28 cellular contexts compared by ENCODE assay signal in the genomic region with DNA sequence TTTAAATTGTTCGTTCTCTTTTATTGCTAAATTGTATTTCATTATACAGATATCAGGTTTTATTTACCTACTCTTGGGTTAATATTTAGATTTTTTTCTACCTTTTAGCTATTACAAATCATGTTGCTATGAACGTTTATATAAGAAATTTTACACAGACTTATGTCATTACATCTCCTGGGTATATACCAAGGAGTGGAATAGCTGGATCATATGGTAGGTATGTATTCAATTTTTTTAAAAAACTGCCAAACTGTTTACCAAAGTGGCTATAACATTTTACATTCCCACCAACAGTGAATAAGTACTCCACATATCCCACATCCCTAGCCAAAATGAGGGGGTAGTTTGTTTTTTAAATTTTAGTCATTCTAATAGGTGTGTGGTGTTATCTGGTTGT.
"Had no signal": no experiment of that assay in that cellular context is flagged by ENCODE, and none has a peak within 500 bp of the region (broad histone marks: within the 10 kb centered on the region; RNA-seq: fewer than 3 reads in every experiment).

No MANE protein-coding gene starts in this region.

- H3K36me3 ChIP-seq: colonic mucosa, esophagus muscularis mucosa, esophagus squamous epithelium, gastrocnemius medialis, gastroesophageal sphincter, heart left ventricle, heart right ventricle had no signal

- H3K27me3 ChIP-seq: colonic mucosa, dorsolateral prefrontal cortex, esophagus muscularis mucosa, esophagus squamous epithelium, foreskin keratinocyte, gastrocnemius medialis, gastroesophageal sphincter, heart left ventricle, heart right ventricle had no signal

- DNase-seq: colonic mucosa; cortex of kidney; dermis blood vessel endothelial cell; dorsolateral prefrontal cortex; effector CD4-positive, alpha-beta T cell; effector CD8-positive, alpha-beta T cell; effector memory CD4-positive, alpha-beta T cell; effector memory CD8-positive, alpha-beta T cell; endodermal cell; erythroblast; esophagus squamous epithelium; foreskin fibroblast; foreskin keratinocyte; foreskin melanocyte; gastrocnemius medialis; glutamatergic neuron; head of caudate nucleus; heart left ventricle; heart right ventricle had no signal

- FAIRE-seq: colon, endometrium, endothelial cell of umbilical vein, frontal cortex had no signal

- ATAC-seq: effector memory CD8-positive, alpha-beta T cell; esophagus mucosa; foreskin keratinocyte; gastrocnemius medialis; gastroesophageal sphincter; heart left ventricle; heart right ventricle had no signal

- H3K27ac ChIP-seq: colonic mucosa, coronary artery, dorsolateral prefrontal cortex, epithelial cell of prostate, esophagus muscularis mucosa, esophagus squamous epithelium, foreskin keratinocyte, gastrocnemius medialis, gastroesophageal sphincter, heart left ventricle, heart right ventricle had no signal

- H3K4me1 ChIP-seq: colonic mucosa, esophagus muscularis mucosa, esophagus squamous epithelium, foreskin keratinocyte, gastrocnemius medialis, gastroesophageal sphincter, heart right ventricle had no signal

- H3K9me3 ChIP-seq: colonic mucosa, esophagus muscularis mucosa, esophagus squamous epithelium, gastrocnemius medialis, gastroesophageal sphincter had no signal

- H3K4me3 ChIP-seq: colonic mucosa, coronary artery, dorsolateral prefrontal cortex, esophagus muscularis mucosa, esophagus squamous epithelium, gastrocnemius medialis, gastroesophageal sphincter, heart left ventricle, heart right ventricle had no signal
